Comparison of ENCODE assay signal across 14 cellular contexts in the genomic region with DNA sequence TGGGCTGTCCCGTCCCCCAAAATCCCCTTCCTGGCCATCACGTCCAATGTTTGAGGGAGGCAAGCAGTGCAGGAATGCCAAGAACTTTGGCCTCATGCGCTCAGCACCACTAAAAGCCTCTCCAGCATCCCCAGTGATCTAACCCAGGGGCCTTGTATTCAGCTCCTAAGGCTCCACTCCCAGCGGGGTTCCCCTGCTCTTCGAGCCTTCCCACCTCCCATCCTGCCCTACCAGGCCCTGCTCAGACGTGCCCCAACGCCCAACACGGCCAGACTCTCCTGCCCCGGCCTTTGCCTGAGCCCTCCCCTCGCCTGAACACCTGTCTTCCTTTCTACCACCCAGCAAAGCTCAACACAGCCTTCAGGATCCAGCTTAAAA. TPM values are rescaled to one million over a fixed set of nuclear protein-coding genes. Genes with fewer than 3 reads are reported as not detected.
A peak's percentile ranks its signal among the peaks of the same experiment; 100 is the strongest.
DNase-seq lines count a peak whose midpoint lies in the region; ATAC-seq and TF ChIP-seq lines count a peak whose summit lies in the region.
"Had no signal": no experiment of that assay in that cellular context is flagged by ENCODE, and none has a peak within 500 bp of the region (broad histone marks: within the 10 kb centered on the region; RNA-seq: fewer than 3 reads in every experiment).

No MANE protein-coding gene starts in this region.

- peak overlapping the region; percentile 79 for H3K27ac Mint-ChIP-seq in activated T-cell treated with anti-CD3 and anti-CD28 coated beads, Interleukin-2, amount 50 U/mL, for 72 hours

- WGBS in esophagus squamous epithelium, 2 donors: 53 to 78% methylated on average over 8 to 10 of the region's 10 CpGs
- 80 to 93% (median 89%) methylated on average over 10 of the region's 10 CpGs for WGBS in stomach, 5 donors

- DNase-seq in activated T-cell treated with anti-CD3 and anti-CD28 coated beads, Interleukin-2, amount 50 U/mL, for 72 hours: no peak
- no peak for DNase-seq in activated T-cell treated with anti-CD3 and anti-CD28 coated beads, Interleukin-2, amount 50 U/mL, for 4 hours
- DNase-seq in Panc1 (ENCODE audit: low read depth, low spot score): no peak
- DNase-seq in esophagus squamous epithelium (lab: John Stamatoyannopoulos, UW): no peak
- DNase-seq in stomach: no peak
- no peak for DNase-seq in effector CD4-positive, alpha-beta T cell
- no peak for DNase-seq in COR-L47 (lab: John Stamatoyannopoulos, UW)
- DNase-seq: NCI-H1105, OCI-M1 had no signal

- TSS peak; percentile 56 for BruUV-seq in Panc1 (replicated peaks; lab: Mats Ljungman, UMichigan)

- no peak overlapping the region for H3K4me3 Mint-ChIP-seq in activated T-cell treated with anti-CD3 and anti-CD28 coated beads, Interleukin-2, amount 50 U/mL, for 72 hours
- no peak overlapping the region for H3K4me3 Mint-ChIP-seq in activated T-cell treated with anti-CD3 and anti-CD28 coated beads, Interleukin-2, amount 50 U/mL, for 4 hours

- CTCF ChIA-PET in Panc1 (lab: Charles Lee): no interaction called here

- no peaks in the 10 kb centered on the region for H3K9me3 Mint-ChIP-seq in activated T-cell treated with anti-CD3 and anti-CD28 coated beads, Interleukin-2, amount 50 U/mL, for 72 hours
- H3K9me3 Mint-ChIP-seq in activated T-cell treated with anti-CD3 and anti-CD28 coated beads, Interleukin-2, amount 50 U/mL, for 4 hours: no peaks in the 10 kb centered on the region

- TF ChIP-seq POLR2A in esophagus squamous epithelium (IDR thresholded peaks at IDR 0.05): no peak
- TF ChIP-seq POLR2A in stomach (IDR thresholded peaks at IDR 0.05): no peak

- intact Hi-C loops in Panc1 (cut with micrococcal nuclease; ENCODE audit: unreplicated experiment) (no loop called here), esophagus squamous epithelium (cut with DNase I) (no loop called here), stomach (cut with DNase I; ENCODE audit: low total_unique reads) (no loop called here)

- peaks cover 21% of the 10 kb centered on the region for H3K4me1 ChIP-seq in Panc1 (ENCODE audit: control insufficient read depth, insufficient read depth, low read length)
- peaks cover 14 to 34% (median 20%) of the 10 kb centered on the region in 3 donors for H3K4me1 ChIP-seq in esophagus squamous epithelium
- H3K4me1 ChIP-seq in stomach: peaks cover 19 to 34% (median 31%) of the 10 kb centered on the region in 4 donors

- no peaks in the 10 kb centered on the region for H3K36me3 Mint-ChIP-seq in activated T-cell treated with anti-CD3 and anti-CD28 coated beads, Interleukin-2, amount 50 U/mL, for 72 hours (ENCODE audit: insufficient read depth in 2 of 2)
- H3K36me3 Mint-ChIP-seq in activated T-cell treated with anti-CD3 and anti-CD28 coated beads, Interleukin-2, amount 50 U/mL, for 4 hours (ENCODE audit: insufficient read depth): peaks cover 2% of the 10 kb centered on the region

- no peak for TF ChIP-seq EP300 in stomach (IDR thresholded peaks at IDR 0.05)

- H3K27me3 Mint-ChIP-seq in activated T-cell treated with anti-CD3 and anti-CD28 coated beads, Interleukin-2, amount 50 U/mL, for 72 hours (ENCODE audit: low read depth): no peaks in the 10 kb centered on the region
- H3K27me3 Mint-ChIP-seq in activated T-cell treated with anti-CD3 and anti-CD28 coated beads, Interleukin-2, amount 50 U/mL, for 4 hours (ENCODE audit: low read depth): no peaks in the 10 kb centered on the region

- ATAC-seq in activated T-cell treated with anti-CD3 and anti-CD28 coated beads, Interleukin-2, amount 50 U/mL, for 72 hours (replicated peaks in 1 of 2): no peak
- no peak for ATAC-seq in activated T-cell treated with anti-CD3 and anti-CD28 coated beads, Interleukin-2, amount 50 U/mL, for 4 hours
- ATAC-seq in Panc1: 0 out of 2 replicates have a peak, but pooled peaks have one; percentile 12
- no peak for ATAC-seq in HG03139 (IDR thresholded peaks at IDR 0.05; ENCODE audit: unreplicated experiment)

- H3K27me3 ChIP-seq in Panc1 (ENCODE audit: control insufficient read depth, insufficient read depth, low read length) (no peaks in the 10 kb centered on the region), esophagus squamous epithelium (no peaks in the 10 kb centered on the region), stomach (no peaks in the 10 kb centered on the region)
- H3K27me3 ChIP-seq: body of pancreas, esophagus muscularis mucosa had no signal

- H3K4me3 ChIP-seq in Panc1 (ENCODE audit: low read depth in 2 of 2, low read length in 2 of 2) (no peak overlapping the region), esophagus squamous epithelium (no peak overlapping the region), stomach (no peak overlapping the region)
- H3K4me3 ChIP-seq: body of pancreas, esophagus muscularis mucosa had no signal

- POLR2A ChIA-PET in Panc1 (lab: Charles Lee): no interaction called here

- H3K36me3 ChIP-seq in Panc1 (ENCODE audit: control insufficient read depth, insufficient read depth, low read length): peaks cover 3% of the 10 kb centered on the region; the same call in 1 of the 2 replicates
- H3K36me3 ChIP-seq in esophagus squamous epithelium: peaks cover 0 to 70% (median 3%) of the 10 kb centered on the region in 3 donors
- peaks cover 24 to 77% (median 50%) of the 10 kb centered on the region in 4 donors for H3K36me3 ChIP-seq in stomach

- H3K27ac ChIP-seq in Panc1 (ENCODE audit: low read length) (no peak overlapping the region), esophagus squamous epithelium (peak overlapping the region in 3 of 4 donors; percentile 42 to 80 (median 74)), stomach (peak overlapping the region in 4 of 5 donors; percentile 72 to 87 (median 80))

- in situ Hi-C loops in Panc1 (cut with HindIII; ENCODE audit: low pct_unique_long_range_greater_than_20kb, low sequenced_read_pairs): no loop called here

- H3K9me3 ChIP-seq in Panc1 (ENCODE audit: control insufficient read depth, insufficient read depth, low read depth, low read length): no peaks in the 10 kb centered on the region
- no peaks in the 10 kb centered on the region for H3K9me3 ChIP-seq in esophagus squamous epithelium
- no peaks in the 10 kb centered on the region for H3K9me3 ChIP-seq in stomach
- H3K9me3 ChIP-seq: body of pancreas, esophagus muscularis mucosa had no signal

- no peak for TF ChIP-seq CTCF in Panc1 (IDR thresholded peaks at IDR 0.05)
- TF ChIP-seq CTCF in esophagus squamous epithelium (IDR thresholded peaks at IDR 0.05): no peak
- TF ChIP-seq CTCF in stomach (IDR thresholded peaks at IDR 0.05): no peak

- peaks cover 19% of the 10 kb centered on the region for H3K4me1 Mint-ChIP-seq in activated T-cell treated with anti-CD3 and anti-CD28 coated beads, Interleukin-2, amount 50 U/mL, for 72 hours (ENCODE audit: low read depth)
- H3K4me1 Mint-ChIP-seq in activated T-cell treated with anti-CD3 and anti-CD28 coated beads, Interleukin-2, amount 50 U/mL, for 4 hours (ENCODE audit: low read depth): peaks cover 39% of the 10 kb centered on the region

RNA-seq across cellular contexts. Expression of a gene that starts 30.5 kb away (rescaled TPM):
- 1 to 10 TPM; 4.1 to 4.2 TPM for total RNA-seq in activated T-cell treated with anti-CD3 and anti-CD28 coated beads, Interleukin-2, amount 50 U/mL, for 72 hours
- total RNA-seq in activated T-cell treated with anti-CD3 and anti-CD28 coated beads, Interleukin-2, amount 50 U/mL, for 4 hours: 1 to 10 TPM; 4.8 to 6.2 (median 6.1) TPM
- 248 TPM for total RNA-seq in Panc1 (2021; ENCODE audit: unreplicated experiment)
- polyA plus RNA-seq in Panc1 (2012; ENCODE audit: insufficient read length): 456 TPM
- total RNA-seq in esophagus squamous epithelium: 10 to 100 TPM in 3 of 4 donors, 1 to 10 TPM in 1; 4.5 to 66.0 (median 24.4) TPM
- total RNA-seq in stomach: 100 to 1,000 TPM in 2 of 5 donors, 10 to 100 TPM in 3; 53.1 to 251 (median 65.2) TPM
- 10 to 100 TPM; 22.6 to 44.7 (median 32.0) TPM for polyA plus RNA-seq in stomach

RNA-seq across cellular contexts. Expression of a gene that starts 33.0 kb away (rescaled TPM):
- not detected for total RNA-seq in activated T-cell treated with anti-CD3 and anti-CD28 coated beads, Interleukin-2, amount 50 U/mL, for 72 hours
- not detected for total RNA-seq in activated T-cell treated with anti-CD3 and anti-CD28 coated beads, Interleukin-2, amount 50 U/mL, for 4 hours
- total RNA-seq in Panc1 (2021; ENCODE audit: unreplicated experiment) (not detected), esophagus squamous epithelium (not detected), stomach (not detected)
- not detected for polyA plus RNA-seq in Panc1 (2012; ENCODE audit: insufficient read length)
- polyA plus RNA-seq in stomach: not detected
- total RNA-seq: body of pancreas; esophagus muscularis mucosa; myocyte; T-helper 2 cell treated with Interferon-gamma antibody and Interleukin-4, amounts not matched to agents 100 ng/mL and 5 ng/mL, for 36 hours had no signal

RNA-seq across cellular contexts. Expression of a gene that starts 47.5 kb away (rescaled TPM):
- total RNA-seq in activated T-cell treated with anti-CD3 and anti-CD28 coated beads, Interleukin-2, amount 50 U/mL, for 72 hours: not detected
- total RNA-seq in activated T-cell treated with anti-CD3 and anti-CD28 coated beads, Interleukin-2, amount 50 U/mL, for 4 hours: not detected
- total RNA-seq in Panc1 (2021; ENCODE audit: unreplicated experiment) (not detected), esophagus squamous epithelium (not detected), stomach (not detected)
- not detected for polyA plus RNA-seq in Panc1 (2012; ENCODE audit: insufficient read length)
- not detected for polyA plus RNA-seq in stomach
- total RNA-seq: body of pancreas; esophagus muscularis mucosa; myocyte; T-helper 2 cell treated with Interferon-gamma antibody and Interleukin-4, amounts not matched to agents 100 ng/mL and 5 ng/mL, for 36 hours had no signal
